27 cellular contexts compared by ENCODE assay signal in genomic region chr4:84338367-84338766, GRCh38.
"Had no signal": no experiment of that assay in that cellular context is flagged by ENCODE, and none has a peak within 500 bp of the region (broad histone marks: within the 10 kb centered on the region; RNA-seq: fewer than 3 reads in every experiment).

No MANE protein-coding gene starts in this region.

- H3K4me2 ChIP-seq: KMS-11 had no signal

- H3K27ac Mint-ChIP-seq: IgD-negative memory B cell, T-cell had no signal

- H3K9me3 ChIP-seq: SJSA1 had no signal

- H3K27me3 Mint-ChIP-seq: T-cell had no signal

- H3K27ac ChIP-seq: HL-60, KMS-11, SJSA1, SK-N-MC had no signal

- FAIRE-seq: HTR-8/SVneo, K562, RCC 7860 had no signal

- H3K36me3 Mint-ChIP-seq: IgD-negative memory B cell, T-cell had no signal

- DNase-seq: Kasumi-1, MM.1S, NCI-H1092 treated with DMSO at 0.1 percent for 48 hours, NCI-H1436, NCI-H187, NCI-H2029, NCI-H2081 treated with DMSO at 0.1 percent for 48 hours, NCI-H2171, NCI-H226, NCI-H446, NCI-H510A, NCI-H524 treated with DMSO at 0.1 percent for 48 hours, NCI-H69, NCI-H774, Right ventricle myocardium superior, RPMI8226, SIG-M5, SW 1271, T-cell had no signal

- H3K27me3 ChIP-seq: SJSA1 had no signal

- H3K36me3 ChIP-seq: SJSA1 had no signal

- H3K4me1 Mint-ChIP-seq: IgD-negative memory B cell, T-cell had no signal

- H3K4me3 Mint-ChIP-seq: IgD-negative memory B cell, T-cell had no signal

- H3K4me1 ChIP-seq: SJSA1 had no signal

- H3K4me3 ChIP-seq: K562, SJSA1, SK-N-MC had no signal

- H3K9ac ChIP-seq: KMS-11 had no signal

- ATAC-seq: K562, T-cell had no signal
